Comparison of ENCODE assay signal across 9 cellular contexts in genomic region chr4:38860788-38861424, GRCh38. TPM values are rescaled to one million over a fixed set of nuclear protein-coding genes. Genes with fewer than 3 reads are reported as not detected.
A peak's percentile ranks its signal among the peaks of the same experiment; 100 is the strongest.
DNase-seq lines count a peak whose midpoint lies in the region; ATAC-seq and TF ChIP-seq lines count a peak whose summit lies in the region.
"Had no signal": no experiment of that assay in that cellular context is flagged by ENCODE, and none has a peak within 500 bp of the region (broad histone marks: within the 10 kb centered on the region; RNA-seq: fewer than 3 reads in every experiment).

No MANE protein-coding gene starts in this region.

- no peak overlapping the region for H3K4me3 Mint-ChIP-seq in CD4-positive, CD25-positive, alpha-beta regulatory T cell
- H3K4me3 Mint-ChIP-seq in naive thymus-derived CD8-positive, alpha-beta T cell = no peak overlapping the region

- H3K4me3 ChIP-seq in CD4-positive, CD25-positive, alpha-beta regulatory T cell (ENCODE audit: low read depth, low read length) = no peak overlapping the region
- no peak overlapping the region for H3K4me3 ChIP-seq in Jurkat, Clone E6-1 (ENCODE audit: low read length)
- H3K4me3 ChIP-seq in WI38 (ENCODE audit: low read depth, low read length) = no peak overlapping the region
- H3K4me3 ChIP-seq: skin epidermis had no signal

- no peaks in the 10 kb centered on the region for H3K9me3 Mint-ChIP-seq in CD4-positive, CD25-positive, alpha-beta regulatory T cell
- no peaks in the 10 kb centered on the region for H3K9me3 Mint-ChIP-seq in naive thymus-derived CD8-positive, alpha-beta T cell

- ATAC-seq in CD4-positive, CD25-positive, alpha-beta regulatory T cell (ENCODE audit: low read depth in 2 of 2) = peak in 1 of 2 donors; percentile 20
- ATAC-seq in naive thymus-derived CD8-positive, alpha-beta T cell = peak; percentile 26 to 40
- no peak for ATAC-seq in GM21360 (IDR thresholded peaks at IDR 0.05; ENCODE audit: unreplicated experiment)

- H3K4me1 ChIP-seq in CD4-positive, CD25-positive, alpha-beta regulatory T cell (ENCODE audit: control insufficient read depth, insufficient read depth, low read length, poor library complexity, severe bottlenecking) = peaks cover 23% of the 10 kb centered on the region

- H3K4me1 Mint-ChIP-seq in CD4-positive, CD25-positive, alpha-beta regulatory T cell = peaks cover 11 to 39% (median 17%) of the 10 kb centered on the region in 4 donors
- peaks cover 23 to 48% (median 37%) of the 10 kb centered on the region in 4 donors for H3K4me1 Mint-ChIP-seq in naive thymus-derived CD8-positive, alpha-beta T cell

- peak; percentile 83 for TF ChIP-seq CTCF in WI38 (IDR thresholded peaks at IDR 0.05; ENCODE audit: low read depth, low read length)

- H3K9me3 ChIP-seq in CD4-positive, CD25-positive, alpha-beta regulatory T cell (ENCODE audit: control insufficient read depth in 2 of 2, low read length in 2 of 2) = no peaks in the 10 kb centered on the region

- H3K27ac Mint-ChIP-seq in CD4-positive, CD25-positive, alpha-beta regulatory T cell = peak overlapping the region in 2 of 3 donors; percentile 37 to 50
- H3K27ac Mint-ChIP-seq in naive thymus-derived CD8-positive, alpha-beta T cell = peak overlapping the region in 6 of 10 donors; percentile 14 to 58 (median 37)

- peaks cover 5% of the 10 kb centered on the region for H3K27me3 ChIP-seq in CD4-positive, CD25-positive, alpha-beta regulatory T cell (ENCODE audit: control insufficient read depth, insufficient read depth, low read length)

- in situ Hi-C loops in G401 (cut with HindIII; ENCODE audit: low sequenced_read_pairs) = no loop called here

- no peaks in the 10 kb centered on the region for H3K36me3 ChIP-seq in CD4-positive, CD25-positive, alpha-beta regulatory T cell (ENCODE audit: control insufficient read depth, insufficient read depth, low read length)

- DNase-seq in CD4-positive, CD25-positive, alpha-beta regulatory T cell = peak; percentile 31 to 84 (median 51)
- DNase-seq in GM19238 (ENCODE audit: insufficient read length, low spot score) (peak; percentile 59), cerebellar cortex (ENCODE audit: low spot score) (peak; percentile 43), G401 (ENCODE audit: low spot score) (no peak)
- DNase-seq in Jurkat, Clone E6-1 (ENCODE audit: low read depth, low spot score) = peak; percentile 57
- DNase-seq in naive thymus-derived CD8-positive, alpha-beta T cell = peak; percentile 20 to 75 (median 49)

- peaks cover 5% of the 10 kb centered on the region for H3K36me3 Mint-ChIP-seq in CD4-positive, CD25-positive, alpha-beta regulatory T cell
- no peaks in the 10 kb centered on the region for H3K36me3 Mint-ChIP-seq in naive thymus-derived CD8-positive, alpha-beta T cell

- H3K27me3 Mint-ChIP-seq in CD4-positive, CD25-positive, alpha-beta regulatory T cell = peaks cover 16% of the 10 kb centered on the region
- H3K27me3 Mint-ChIP-seq in naive thymus-derived CD8-positive, alpha-beta T cell = peaks cover 0 to 17% (median 7%) of the 10 kb centered on the region in 5 donors

- H3K27ac ChIP-seq in CD4-positive, CD25-positive, alpha-beta regulatory T cell (ENCODE audit: insufficient read depth, low read length, poor library complexity, severe bottlenecking) = no peak overlapping the region
- H3K27ac ChIP-seq: skin epidermis had no signal

- POLR2A ChIA-PET in naive thymus-derived CD8-positive, alpha-beta T cell (lab: Charles Lee) = interaction anchor here (1.5 kb wide), 1 partner anchor 57 kb away, joined by 7 read pairs; the partner anchor contains the start of gene TLR1

RNA-seq across cellular contexts. Expression of gene TLR6, which starts 4.3 kb away (rescaled TPM):
- total RNA-seq in CD4-positive, CD25-positive, alpha-beta regulatory T cell = 2.2 TPM
- 1 to 10 TPM in 1 of 4 donors, under 1 TPM in 3; 0.39 to 2.3 (median 0.82) TPM for polyA plus RNA-seq in CD4-positive, CD25-positive, alpha-beta regulatory T cell
- polyA plus RNA-seq in Jurkat, Clone E6-1 (2012; ENCODE audit: insufficient read depth, insufficient read length) = 0.55 TPM
- total RNA-seq in naive thymus-derived CD8-positive, alpha-beta T cell = 1 to 10 TPM; 4.0 to 4.1 TPM
- under 1 TPM in 1 of 3 donors, not detected in 2; 0.29 TPM for polyA plus RNA-seq in naive thymus-derived CD8-positive, alpha-beta T cell
- 0.03 TPM in 1 of 2 replicates, not detected in the other for total RNA-seq in G401 (2014; rRNA removed; shearing (Covaris generic))

RNA-seq across cellular contexts. Expression of gene FAM114A1, which starts 6.7 kb away (rescaled TPM):
- not detected for total RNA-seq in CD4-positive, CD25-positive, alpha-beta regulatory T cell
- not detected for polyA plus RNA-seq in CD4-positive, CD25-positive, alpha-beta regulatory T cell
- polyA plus RNA-seq in Jurkat, Clone E6-1 (2012; ENCODE audit: insufficient read depth, insufficient read length) = not detected
- under 1 TPM in 1 of 2 experiments, not detected in 1; 0.34 TPM for total RNA-seq in naive thymus-derived CD8-positive, alpha-beta T cell
- not detected for polyA plus RNA-seq in naive thymus-derived CD8-positive, alpha-beta T cell
- total RNA-seq in G401 (2014; rRNA removed; shearing (Covaris generic)) = 8.7 and 9.2 TPM in 2 replicates

RNA-seq across cellular contexts. Expression of gene TLR1, which starts 56.3 kb away (rescaled TPM):
- 9.8 TPM for total RNA-seq in CD4-positive, CD25-positive, alpha-beta regulatory T cell
- polyA plus RNA-seq in CD4-positive, CD25-positive, alpha-beta regulatory T cell = 10 to 100 TPM in 1 of 4 donors, 1 to 10 TPM in 3; 6.1 to 13.3 (median 7.7) TPM
- not detected for polyA plus RNA-seq in Jurkat, Clone E6-1 (2012; ENCODE audit: insufficient read depth, insufficient read length)
- total RNA-seq in naive thymus-derived CD8-positive, alpha-beta T cell = 10 to 100 TPM; 11.1 to 13.3 TPM
- polyA plus RNA-seq in naive thymus-derived CD8-positive, alpha-beta T cell = 1 to 10 TPM; 7.1 to 7.9 (median 7.4) TPM
- not detected in 2 replicates for total RNA-seq in G401 (2014; rRNA removed; shearing (Covaris generic))

Comparison
In these comparisons a context has a peak if more than half of its experiments do, and no peak if none do; other contexts are left out.
1. RNA of gene TLR1, which starts 56.3 kb away (total RNA-seq): 11.1 to 13.3 TPM in naive thymus-derived CD8-positive, alpha-beta T cell and 9.8 TPM in CD4-positive, CD25-positive, alpha-beta regulatory T cell (single experiment); not detected in G401; every median in the first group is over 10 times any median in the second.